Comparison of ENCODE assay signal across 27 cellular contexts in genomic region chr1:3076388-3076740, GRCh38. TPM values are rescaled to one million over a fixed set of nuclear protein-coding genes. Genes with fewer than 3 reads are reported as not detected.
DNase-seq lines count a peak whose midpoint lies in the region; ATAC-seq and TF ChIP-seq lines count a peak whose summit lies in the region.
"Had no signal": no experiment of that assay in that cellular context is flagged by ENCODE, and none has a peak within 500 bp of the region (broad histone marks: within the 10 kb centered on the region; RNA-seq: fewer than 3 reads in every experiment).

No MANE protein-coding gene starts in this region.

- H3K4me1 ChIP-seq in stomach: peaks cover 54 to 78% (median 65%) of the 10 kb centered on the region in 4 donors
- no peaks in the 10 kb centered on the region for H3K4me1 ChIP-seq in mesenchymal stem cell (ENCODE audit: control insufficient read depth, insufficient read depth, low read depth, low read length)
- H3K4me1 ChIP-seq: BE2C had no signal

- ATAC-seq in Right ventricle myocardium inferior (no peak), left ventricle myocardium superior (no peak), GM21447 (IDR thresholded peaks at IDR 0.05; ENCODE audit: unreplicated experiment) (no peak), GM18519 (IDR thresholded peaks at IDR 0.05; ENCODE audit: low FRiP score, unreplicated experiment) (no peak)
- ATAC-seq: HepG2, K562 had no signal

- TF ChIP-seq CTCF in endothelial cell (IDR thresholded peaks at IDR 0.05; ENCODE audit: unreplicated experiment) (no peak), stomach (IDR thresholded peaks at IDR 0.05) (no peak)

- intact Hi-C loops in Right ventricle myocardium inferior (cut with DNase I) (no loop called here), left ventricle myocardium superior (cut with micrococcal nuclease) (no loop called here), stomach (cut with DNase I; ENCODE audit: low total_unique reads) (no loop called here)

- DNase-seq in Right ventricle myocardium inferior (ENCODE audit: missing footprints) (peak; percentile 51), left ventricle myocardium superior (no peak), endothelial cell (ENCODE audit: low spot score) (no peak), stomach (no peak), Ammon's horn (ENCODE audit: low spot score) (no peak), mesenchymal stem cell (no peak)
- DNase-seq: BE2C; CD8-positive, alpha-beta memory T cell; DMS 273 treated with DMSO at 0.1 percent for 48 hours; GF-D8; Kasumi-1; NCI-H1092 treated with DMSO at 0.1 percent for 48 hours; NCI-H1436; NCI-H187 treated with DMSO at 0.1 percent for 48 hours; NCI-H2171 treated with DMSO at 0.1 percent for 48 hours; NCI-H345; NCI-H524; NCI-H748 treated with DMSO at 0.1 percent for 48 hours; SJCRH30 had no signal

- no peak for TF ChIP-seq EP300 in stomach (IDR thresholded peaks at IDR 0.05)

- H3K14ac ChIP-seq in mesenchymal stem cell (ENCODE audit: low read length in 2 of 2): no peak overlapping the region

- H3K4me3 Mint-ChIP-seq in endothelial cell (ENCODE audit: unreplicated experiment): peak overlapping the region; percentile 21
- H3K4me3 Mint-ChIP-seq: CD8-positive, alpha-beta memory T cell had no signal

- H3K27me3 ChIP-seq in stomach: peaks cover 8 to 77% (median 17%) of the 10 kb centered on the region in 3 donors
- peaks cover 42 to 92% of the 10 kb centered on the region in 2 experiments for H3K27me3 ChIP-seq in mesenchymal stem cell (ENCODE audit: control insufficient read depth in 1 of 2, insufficient read depth in 1 of 2, low read length in 2 of 2)

- peaks cover 16% of the 10 kb centered on the region for H3K27me3 Mint-ChIP-seq in endothelial cell (ENCODE audit: unreplicated experiment)

- H3K27ac ChIP-seq in stomach: peak overlapping the region; percentile 41 to 94 (median 53)
- H3K27ac ChIP-seq in mesenchymal stem cell (ENCODE audit: low read length, poor library complexity, severe bottlenecking): no peak overlapping the region
- H3K27ac ChIP-seq: 22Rv1, SJCRH30 had no signal

- no peaks in the 10 kb centered on the region for H3K9me3 Mint-ChIP-seq in endothelial cell (ENCODE audit: unreplicated experiment)
- H3K9me3 Mint-ChIP-seq: CD8-positive, alpha-beta memory T cell had no signal

- H2BK12ac ChIP-seq in mesenchymal stem cell (ENCODE audit: low read length in 2 of 2): no peak overlapping the region

- H3K4me2 ChIP-seq in mesenchymal stem cell (ENCODE audit: low read length, poor library complexity, severe bottlenecking): no peak overlapping the region

- H3K4me1 Mint-ChIP-seq in endothelial cell (ENCODE audit: unreplicated experiment): no peaks in the 10 kb centered on the region
- H3K4me1 Mint-ChIP-seq: CD8-positive, alpha-beta memory T cell had no signal

- H2BK15ac ChIP-seq in mesenchymal stem cell (ENCODE audit: low read depth, poor library complexity, severe bottlenecking): no peak overlapping the region

- H4K8ac ChIP-seq in mesenchymal stem cell (ENCODE audit: low read length): no peak overlapping the region

- H3K36me3 Mint-ChIP-seq in endothelial cell (ENCODE audit: low read depth, unreplicated experiment): peaks cover 4% of the 10 kb centered on the region
- H3K36me3 Mint-ChIP-seq: CD14-positive monocyte; CD8-positive, alpha-beta memory T cell had no signal

- no peak overlapping the region for H2AFZ ChIP-seq in mesenchymal stem cell (ENCODE audit: low read depth, low read length)

- H3K4me3 ChIP-seq in stomach (peak overlapping the region in 1 of 4 donors; percentile 9), mesenchymal stem cell (ENCODE audit: insufficient read depth in 1 of 2, low read depth in 1 of 2, low read length in 2 of 2) (no peak overlapping the region)
- H3K4me3 ChIP-seq: K562, SJCRH30 had no signal

- H3K4ac ChIP-seq in mesenchymal stem cell (ENCODE audit: low read depth in 1 of 2, low read length in 2 of 2): no peak overlapping the region

- no peak overlapping the region for H3K18ac ChIP-seq in mesenchymal stem cell (ENCODE audit: low read depth in 1 of 2, low read length in 2 of 2)

- 33 to 60% (median 45%) methylated on average over 6 to 10 of the region's 10 CpGs for WGBS in stomach, 5 donors
- WGBS in mesenchymal stem cell: 91% methylated on average over 10 of the region's 10 CpGs

- H3K27ac Mint-ChIP-seq in endothelial cell (ENCODE audit: unreplicated experiment): no peak overlapping the region
- H3K27ac Mint-ChIP-seq: CD8-positive, alpha-beta memory T cell had no signal

- H2AK5ac ChIP-seq in mesenchymal stem cell (ENCODE audit: low read length, severe bottlenecking): no peak overlapping the region

- no peak overlapping the region for H3K23ac ChIP-seq in mesenchymal stem cell (ENCODE audit: low read length in 2 of 2)

- no peak overlapping the region for H4K91ac ChIP-seq in mesenchymal stem cell (ENCODE audit: low read length)

- no peaks in the 10 kb centered on the region for H3K79me1 ChIP-seq in mesenchymal stem cell (replicated peaks; ENCODE audit: low read length, poor library complexity, severe bottlenecking)

- no peak overlapping the region for H3K9ac ChIP-seq in mesenchymal stem cell (ENCODE audit: low read length)

- no peak overlapping the region for H2BK120ac ChIP-seq in mesenchymal stem cell (ENCODE audit: low read depth, low read length)

- no peaks in the 10 kb centered on the region for H3K9me3 ChIP-seq in stomach
- no peaks in the 10 kb centered on the region for H3K9me3 ChIP-seq in mesenchymal stem cell (ENCODE audit: control insufficient read depth, low read length)
- H3K9me3 ChIP-seq: BE2C, SJCRH30 had no signal

- no peak overlapping the region for H2BK5ac ChIP-seq in mesenchymal stem cell (ENCODE audit: low read depth, low read length, poor library complexity, severe bottlenecking)

- H3K36me3 ChIP-seq in stomach: no peaks in the 10 kb centered on the region
- no peaks in the 10 kb centered on the region for H3K36me3 ChIP-seq in mesenchymal stem cell (ENCODE audit: control insufficient read depth in 1 of 2, insufficient read depth in 2 of 2, low read depth in 1 of 2, low read length in 2 of 2)
- H3K36me3 ChIP-seq: BE2C, SJCRH30 had no signal

- TF ChIP-seq POLR2A in stomach (IDR thresholded peaks at IDR 0.05): no peak

RNA-seq across cellular contexts. Expression of gene PRDM16, which starts 7.4 kb away (rescaled TPM):
- 12.8 TPM for total RNA-seq in Right ventricle myocardium inferior
- 17.7 TPM for total RNA-seq in left ventricle myocardium superior
- total RNA-seq in endothelial cell (ENCODE audit: unreplicated experiment): 21.4 TPM
- 100 to 1,000 TPM in 2 of 5 donors, 10 to 100 TPM in 2, under 1 TPM in 1; 0.29 to 222 (median 32.2) TPM for total RNA-seq in stomach
- 1 to 10 TPM; 2.4 to 8.2 (median 7.0) TPM for polyA plus RNA-seq in stomach
- 0.06 TPM for polyA plus RNA-seq in mesenchymal stem cell (2013, experiment 1 of 2)
- polyA plus RNA-seq in mesenchymal stem cell (2013, experiment 2 of 2): 0.11 TPM
- total RNA-seq: CD8-positive, alpha-beta memory T cell; HT1080; M059J had no signal
- polyA plus RNA-seq: CD14-positive monocyte; CD8-positive, alpha-beta memory T cell had no signal

RNA-seq across cellular contexts. Expression of gene ACTRT2, which starts 55.1 kb away (rescaled TPM):
- not detected for total RNA-seq in Right ventricle myocardium inferior
- total RNA-seq in left ventricle myocardium superior: not detected
- total RNA-seq in endothelial cell (ENCODE audit: unreplicated experiment): not detected
- not detected for total RNA-seq in stomach
- not detected for polyA plus RNA-seq in stomach
- not detected for polyA plus RNA-seq in mesenchymal stem cell (2013, experiment 1 of 2)
- not detected for polyA plus RNA-seq in mesenchymal stem cell (2013, experiment 2 of 2)
- total RNA-seq: CD8-positive, alpha-beta memory T cell; HepG2; HT1080; K562; M059J; SJCRH30 had no signal
- polyA plus RNA-seq: CD14-positive monocyte; CD8-positive, alpha-beta memory T cell; HepG2; K562 had no signal
